Comparison of ENCODE assay signal across 27 cellular contexts in the genomic region with DNA sequence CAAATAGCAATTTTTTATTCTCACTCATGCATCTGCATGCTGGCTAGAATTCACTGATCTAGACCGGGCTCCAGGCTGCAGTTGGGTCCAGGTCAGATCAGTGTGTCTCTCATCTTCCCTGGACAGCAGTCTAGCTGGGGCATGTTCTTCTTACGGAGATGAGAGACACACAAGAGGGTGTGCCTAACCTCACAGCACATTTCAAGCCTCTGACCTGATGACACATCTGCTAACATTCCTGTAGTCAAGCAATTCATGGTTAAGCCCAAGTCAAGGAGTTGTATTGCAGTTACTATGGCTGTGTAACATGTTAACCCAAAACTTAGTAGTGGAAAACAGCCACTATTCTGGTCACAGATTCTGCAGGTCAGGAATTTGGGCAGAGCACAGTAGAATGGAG.
"Had no signal": no experiment of that assay in that cellular context is flagged by ENCODE, and none has a peak within 500 bp of the region (broad histone marks: within the 10 kb centered on the region; RNA-seq: fewer than 3 reads in every experiment).

No MANE protein-coding gene starts in this region.

- H3K27me3 ChIP-seq: SJCRH30 had no signal

- H3K36me3 ChIP-seq: SJCRH30 had no signal

- H3K27ac Mint-ChIP-seq: activated CD4-positive, alpha-beta T cell treated with anti-CD3 and anti-CD28 coated beads for 36 hours; activated CD8-positive, alpha-beta T cell treated with anti-CD3 and anti-CD28 coated beads for 36 hours; activated naive CD4-positive, alpha-beta T cell treated with anti-CD3 and anti-CD28 coated beads, Interleukin-2, amount 50 U/mL, for 24 hours had no signal

- H3K4me2 ChIP-seq: SK-N-SH had no signal

- H3K9me3 ChIP-seq: SJCRH30, SK-N-SH had no signal

- H3K9me3 Mint-ChIP-seq: activated CD8-positive, alpha-beta T cell treated with anti-CD3 and anti-CD28 coated beads for 36 hours; activated naive CD4-positive, alpha-beta T cell treated with anti-CD3 and anti-CD28 coated beads, Interleukin-2, amount 50 U/mL, for 24 hours; brain had no signal

- H3K27ac ChIP-seq: SJCRH30, VCaP had no signal

- H3K9ac ChIP-seq: SK-N-SH had no signal

- H3K27me3 Mint-ChIP-seq: activated CD8-positive, alpha-beta T cell treated with anti-CD3 and anti-CD28 coated beads for 36 hours; activated naive CD4-positive, alpha-beta T cell treated with anti-CD3 and anti-CD28 coated beads, Interleukin-2, amount 50 U/mL, for 24 hours; brain had no signal

- H3K4me3 Mint-ChIP-seq: activated CD4-positive, alpha-beta T cell treated with anti-CD3 and anti-CD28 coated beads for 36 hours; activated CD8-positive, alpha-beta T cell treated with anti-CD3 and anti-CD28 coated beads for 36 hours; activated naive CD4-positive, alpha-beta T cell treated with anti-CD3 and anti-CD28 coated beads, Interleukin-2, amount 50 U/mL, for 24 hours; brain had no signal

- H3K4me1 ChIP-seq: SJCRH30 had no signal

- H3K4me3 ChIP-seq: SJCRH30 had no signal

- ATAC-seq: activated CD4-positive, alpha-beta T cell treated with anti-CD3 and anti-CD28 coated beads for 36 hours; activated CD8-positive, alpha-beta T cell treated with anti-CD3 and anti-CD28 coated beads for 36 hours; Panc1 had no signal

- H3K9me2 ChIP-seq: SK-N-SH had no signal

- DNase-seq: activated CD4-positive, alpha-beta T cell treated with anti-CD3 and anti-CD28 coated beads for 36 hours; activated CD4-positive, alpha-beta T cell treated with anti-CD3 and anti-CD28 coated beads, Interleukin-2, amount 50 U/mL, for 1 hour; activated CD8-positive, alpha-beta memory T cell treated with anti-CD3 and anti-CD28 coated beads, Interleukin-2, amount 50 U/mL, for 48 hours; activated CD8-positive, alpha-beta T cell treated with anti-CD3 and anti-CD28 coated beads for 36 hours; activated effector memory CD4-positive, alpha-beta T cell treated with Interleukin-2 at 50 U/mL for 16 hours; activated naive CD4-positive, alpha-beta T cell; activated T-cell treated with anti-CD3 and anti-CD28 coated beads, Interleukin-2, amount 50 U/mL, for 1 hour; cerebellar nuclear complex; Kasumi-1; NCI-H1048; NCI-H1417; NCI-H2029; NCI-H2107; NCI-H510A treated with DMSO at 0.1 percent for 48 hours; NCI-H69; NK-92 treated with Interleukin-12 subunit alpha and Interleukin-12 subunit beta, amount 100 ng/mL, for 24 hours; OCI-M1; Right ventricle myocardium superior; RPMI8226; SJCRH30; SK-N-SH; T-helper 1 cell had no signal

- FAIRE-seq: astrocyte had no signal

- H3K4me1 Mint-ChIP-seq: activated CD4-positive, alpha-beta T cell treated with anti-CD3 and anti-CD28 coated beads for 36 hours; activated naive CD4-positive, alpha-beta T cell treated with anti-CD3 and anti-CD28 coated beads, Interleukin-2, amount 50 U/mL, for 24 hours had no signal

- H3K36me3 Mint-ChIP-seq: activated naive CD4-positive, alpha-beta T cell treated with anti-CD3 and anti-CD28 coated beads, Interleukin-2, amount 50 U/mL, for 24 hours had no signal
